Comparison of ENCODE assay signal across 28 cellular contexts in genomic region chr4:182894681-182895275, GRCh38.
"Had no signal": no experiment of that assay in that cellular context is flagged by ENCODE, and none has a peak within 500 bp of the region (broad histone marks: within the 10 kb centered on the region; RNA-seq: fewer than 3 reads in every experiment).

No MANE protein-coding gene starts in this region.

- H3K27ac ChIP-seq: adrenal gland, gastrocnemius medialis, skin epidermis, upper lobe of left lung, vagina had no signal

- DNase-seq: activated CD4-positive, alpha-beta memory T cell treated with anti-CD3 and anti-CD28 coated beads for 36 hours; activated CD4-positive, alpha-beta T cell treated with anti-CD3 and anti-CD28 coated beads, Interleukin-2, amount 10 ng/mL, durations not matched to agents 24 days and 14 days; activated CD4-positive, CD25-positive, alpha-beta regulatory T cell treated with anti-CD3 and anti-CD28 coated beads, Interleukin-2, amount 50 U/mL, for 72 hours; activated effector memory CD4-positive, alpha-beta T cell treated with Interleukin-2 at 50 U/mL for 16 hours; activated naive CD4-positive, alpha-beta T cell treated with Interleukin-2 at 50 U/mL for 16 hours; activated naive CD8-positive, alpha-beta T cell treated with anti-CD3 and anti-CD28 coated beads for 36 hours; activated T-cell treated with anti-CD3 and anti-CD28 coated beads for 4 hours; activated T-cell treated with anti-CD3 and anti-CD28 coated beads, Interleukin-2, amount 50 U/mL, for 72 hours; aorta; caudate nucleus; gastrocnemius medialis; hippocampal formation; left cardiac atrium; left ventricle myocardium superior; midbrain; naive thymus-derived CD4-positive, alpha-beta T cell; posterior cingulate gyrus; stimulated activated CD4-positive, alpha-beta T cell treated with anti-CD3 and anti-CD28 coated beads, Interleukin-4, amount 100 ng/mL, for 24 hours; stimulated activated naive CD8-positive, alpha-beta T cell treated with anti-CD3 and anti-CD28 coated beads, Interleukin-15, amount 100 ng/mL, for 72 hours; substantia nigra; T-helper 2 cell had no signal

- H3K4me1 ChIP-seq: gastrocnemius medialis, vagina had no signal

- H3K4me3 ChIP-seq: adrenal gland, gastrocnemius medialis, skin epidermis, upper lobe of left lung, vagina had no signal

- ATAC-seq: activated T-cell treated with anti-CD3 and anti-CD28 coated beads, Interleukin-2, amount 50 U/mL, for 72 hours; gastrocnemius medialis; left cardiac atrium; left ventricle myocardium superior; naive thymus-derived CD4-positive, alpha-beta T cell; sciatic nerve; SK-N-SH treated with all-trans-retinoic acid at 6 μM for 48 hours; stimulated activated memory B cell treated with anti-CD40 and anti-IgM and Interleukin-4, amounts not matched to agents 10 μg/mL and 1 μg/mL and 100 μg/mL, for 72 hours; stimulated activated naive CD8-positive, alpha-beta T cell treated with anti-CD3 and anti-CD28 coated beads, Interleukin-15, amount 100 ng/mL, for 72 hours had no signal

- H3K9me3 ChIP-seq: adrenal gland, gastrocnemius medialis, upper lobe of left lung, vagina had no signal

- H3K27me3 ChIP-seq: adrenal gland, gastrocnemius medialis, upper lobe of left lung, vagina had no signal
